In genomic region chr1:150214099-150214756, GRCh38 we compare ENCODE assay signal across 8 cellular contexts. TPM values are rescaled to one million over a fixed set of nuclear protein-coding genes. Genes with fewer than 3 reads are reported as not detected.
DNase-seq lines count a peak whose midpoint lies in the region; FAIRE-seq and TF ChIP-seq lines count a peak whose summit lies in the region.
"Not testable (repeated sequence)": the region's sequence is repeated elsewhere in the genome, so short reads cannot be mapped to it uniquely, and the experiment has no call there.

No MANE protein-coding gene starts in this region.

- H3K27ac ChIP-seq in HUES48 (ENCODE audit: low read depth, low read length) (peak overlapping the region; percentile 85), ascending aorta (peak overlapping the region; percentile 78 to 79), endothelial cell of umbilical vein (ENCODE audit: insufficient read depth, low read depth, low read length) (peak overlapping the region; percentile 27), keratinocyte (ENCODE audit: control insufficient read depth, insufficient read depth, low read length) (peak overlapping the region; percentile 62), stomach (peak overlapping the region in 4 of 5 donors; percentile 85 to 90 (median 86))
- not testable (repeated sequence) for H3K27ac ChIP-seq in neural progenitor cell

- not testable (repeated sequence) for DNase-seq in BJ (ENCODE audit: low read depth); T-helper 2 cell treated with Interferon-gamma antibody and Interleukin-4, amounts not matched to agents 5 μg/mL and 100 μg/mL, for 36 hours (ENCODE audit: low spot score); endothelial cell of umbilical vein (ENCODE audit: low read depth, low spot score); keratinocyte (ENCODE audit: low read depth, low spot score); stomach
- DNase-seq in ascending aorta (ENCODE audit: low spot score in 2 of 2), result peak in 1 of 2 donors; percentile 63
- peak; percentile 9 for DNase-seq in neural progenitor cell (ENCODE audit: low spot score)

- H3K9me3 Mint-ChIP-seq in T-helper 2 cell treated with Interferon-gamma antibody and Interleukin-4, amounts not matched to agents 5 μg/mL and 100 μg/mL, for 36 hours; neural progenitor cell: not testable (repeated sequence)

- peaks cover 57% of the 10 kb centered on the region for H3F3A ChIP-seq in neural progenitor cell (ENCODE audit: low read depth)

- H3K9me3 ChIP-seq in HUES48 (ENCODE audit: control insufficient read depth, insufficient read depth, low read length); ascending aorta; endothelial cell of umbilical vein (replicated peaks; ENCODE audit: control insufficient read depth, insufficient read depth, low read length); keratinocyte (ENCODE audit: control insufficient read depth, low read depth, low read length); neural progenitor cell (ENCODE audit: low read depth); stomach: not testable (repeated sequence)

- dilution Hi-C loops in endothelial cell of umbilical vein (cut with MboI; ENCODE audit: extremely low pct_ligation_motif_present, low sequenced_read_pairs); keratinocyte (cut with MboI; ENCODE audit: extremely low pct_ligation_motif_present, low sequenced_read_pairs): not testable (repeated sequence)

- H3K4me3 Mint-ChIP-seq in T-helper 2 cell treated with Interferon-gamma antibody and Interleukin-4, amounts not matched to agents 5 μg/mL and 100 μg/mL, for 36 hours, result peak overlapping the region; percentile 87
- H3K4me3 Mint-ChIP-seq in neural progenitor cell, result peak overlapping the region; percentile 83

- not testable (repeated sequence) for TF ChIP-seq POLR2A in endothelial cell of umbilical vein (IDR thresholded peaks at IDR 0.05; ENCODE audit: low read depth, low read length); stomach (IDR thresholded peaks at IDR 0.05)

- intact Hi-C loops in ascending aorta (cut with DNase I); endothelial cell of umbilical vein (cut with micrococcal nuclease); stomach (cut with DNase I; ENCODE audit: low total_unique reads): not testable (repeated sequence)

- peaks cover 14% of the 10 kb centered on the region for H3K4me1 Mint-ChIP-seq in T-helper 2 cell treated with Interferon-gamma antibody and Interleukin-4, amounts not matched to agents 5 μg/mL and 100 μg/mL, for 36 hours (ENCODE audit: low read depth)
- H3K4me1 Mint-ChIP-seq in neural progenitor cell, result peaks cover 16% of the 10 kb centered on the region

- peak overlapping the region; percentile 73 for H3K9ac ChIP-seq in HUES48 (ENCODE audit: low read depth, low read length)
- peak overlapping the region; percentile 79 for H3K9ac ChIP-seq in endothelial cell of umbilical vein (replicated peaks; ENCODE audit: extremely low read depth, insufficient read depth, low read length)
- peak overlapping the region; percentile 71 for H3K9ac ChIP-seq in keratinocyte (ENCODE audit: control insufficient read depth, extremely low read depth, insufficient read depth, low read length)
- not testable (repeated sequence) for H3K9ac ChIP-seq in neural progenitor cell

- H3K4me3 ChIP-seq in BJ (ENCODE audit: low read depth, low read length) (peak overlapping the region; percentile 39), HUES48 (ENCODE audit: low read depth, low read length) (peak overlapping the region; percentile 63), ascending aorta (peak overlapping the region; percentile 55 to 59), endothelial cell of umbilical vein (replicated peaks in 1 of 3; ENCODE audit: insufficient read depth in 1 of 3, low read depth in 1 of 3, low read length in 3 of 3) (peak overlapping the region; percentile 20 to 72 (median 38)), keratinocyte (ENCODE audit: control insufficient read depth in 2 of 3, extremely low read depth in 1 of 3, insufficient read depth in 2 of 3, low read depth in 1 of 3, low read length in 3 of 3) (peak overlapping the region in 2 of 3 experiments; percentile 36 to 63), neural progenitor cell (peak overlapping the region; percentile 53), stomach (peak overlapping the region; percentile 41 to 51 (median 46))

- not testable (repeated sequence) for BruUV-seq in endothelial cell of umbilical vein (replicated peaks; lab: Mats Ljungman, UMichigan)

- H3K4me1 ChIP-seq in HUES48 (ENCODE audit: control insufficient read depth, insufficient read depth, low read length); ascending aorta; endothelial cell of umbilical vein (ENCODE audit: control insufficient read depth, extremely low read depth, insufficient read depth, low read length); keratinocyte (ENCODE audit: control insufficient read depth, extremely low read depth, insufficient read depth, low read length); neural progenitor cell: not testable (repeated sequence)
- H3K4me1 ChIP-seq in stomach, result peaks cover 0 to 11% (median 6%) of the 10 kb centered on the region in 4 donors

- CTCF ChIA-PET in BJ (lab: Yijun Ruan, JAX) (interaction anchor here (0.6 to 1.0 kb wide), 2 partner anchors 42 to 105 kb away, joined by 3 read pairs; no protein-coding TSS in a partner anchor), endothelial cell of umbilical vein (lab: Charles Lee) (interaction anchor here (1.2 to 1.3 kb wide), 2 partner anchors 9 to 27 kb away, joined by 3 read pairs; no protein-coding TSS in a partner anchor)

- H3K79me2 ChIP-seq in endothelial cell of umbilical vein (ENCODE audit: control insufficient read depth, insufficient read depth, low read length); keratinocyte (ENCODE audit: control insufficient read depth, insufficient read depth, low read length); neural progenitor cell (ENCODE audit: low read depth): not testable (repeated sequence)

- H3K9me1 ChIP-seq in endothelial cell of umbilical vein (replicated peaks; ENCODE audit: control insufficient read depth, extremely low read depth, insufficient read depth, low read length); keratinocyte (ENCODE audit: control insufficient read depth, extremely low read depth, insufficient read depth, low read length): not testable (repeated sequence)

- TF ChIP-seq CTCF in BJ (IDR thresholded peaks at IDR 0.05; ENCODE audit: insufficient read depth, low read depth, low read length); ascending aorta (IDR thresholded peaks at IDR 0.05); endothelial cell of umbilical vein (IDR thresholded peaks at IDR 0.05; ENCODE audit: extremely low read depth in 1 of 2, insufficient read depth in 1 of 2, low read depth in 1 of 2, low read length in 2 of 2); keratinocyte (optimal IDR thresholded peaks at IDR 0.05 in 1 of 3, IDR thresholded peaks at IDR 0.05 in 1 of 3, conservative IDR thresholded peaks at IDR 0.05 in 1 of 3; ENCODE audit: extremely low read depth in 1 of 3, insufficient read depth in 2 of 3, low read length in 3 of 3); stomach (IDR thresholded peaks at IDR 0.05): not testable (repeated sequence)
- TF ChIP-seq CTCF in neural progenitor cell (IDR thresholded peaks at IDR 0.05), result peak; percentile 2

- TF ChIP-seq EP300 in stomach (IDR thresholded peaks at IDR 0.05), result not testable (repeated sequence)

- H3K27me3 Mint-ChIP-seq in T-helper 2 cell treated with Interferon-gamma antibody and Interleukin-4, amounts not matched to agents 5 μg/mL and 100 μg/mL, for 36 hours (ENCODE audit: low read depth); neural progenitor cell (ENCODE audit: insufficient read depth, low read depth): not testable (repeated sequence)

- not testable (repeated sequence) for FAIRE-seq in endothelial cell of umbilical vein (lab: Jason Lieb, UNC)
- peak; percentile 26 for FAIRE-seq in keratinocyte (lab: Jason Lieb, UNC)

- not testable (repeated sequence) for H3K36me3 ChIP-seq in BJ (ENCODE audit: control insufficient read depth, insufficient read depth, low read length); HUES48 (ENCODE audit: control insufficient read depth, insufficient read depth, low read length); ascending aorta; endothelial cell of umbilical vein (ENCODE audit: control insufficient read depth in 2 of 2, extremely low read depth in 1 of 2, insufficient read depth in 2 of 2, low read length in 2 of 2); keratinocyte (ENCODE audit: control insufficient read depth in 2 of 2, extremely low read depth in 1 of 2, insufficient read depth in 2 of 2, low read length in 2 of 2); neural progenitor cell; stomach

- peak overlapping the region; percentile 86 for H3K4me2 ChIP-seq in endothelial cell of umbilical vein (ENCODE audit: insufficient read depth, low read length)
- H3K4me2 ChIP-seq in keratinocyte (ENCODE audit: control insufficient read depth, extremely low read depth, insufficient read depth, low read depth, low read length), result peak overlapping the region; percentile 83
- peak overlapping the region; percentile 77 for H3K4me2 ChIP-seq in neural progenitor cell

- H3K27me3 ChIP-seq in BJ (ENCODE audit: control insufficient read depth, insufficient read depth, low read length); HUES48 (ENCODE audit: control insufficient read depth, insufficient read depth, low read length); ascending aorta; endothelial cell of umbilical vein (ENCODE audit: control insufficient read depth in 2 of 2, insufficient read depth in 2 of 2, low read length in 2 of 2); keratinocyte (ENCODE audit: control insufficient read depth, extremely low read depth, insufficient read depth, low read length); neural progenitor cell; stomach: not testable (repeated sequence)

- H2AFZ ChIP-seq in endothelial cell of umbilical vein (ENCODE audit: low read depth, low read length) (peak overlapping the region; percentile 65), keratinocyte (ENCODE audit: control insufficient read depth, low read length) (peak overlapping the region; percentile 95), neural progenitor cell (replicated peaks) (peak overlapping the region; percentile 83)

- 64 to 82% (median 75%) methylated on average over 10 to 18 of the region's 18 CpGs for WGBS in stomach, 5 donors

- peaks cover 10% of the 10 kb centered on the region for H3K36me3 Mint-ChIP-seq in T-helper 2 cell treated with Interferon-gamma antibody and Interleukin-4, amounts not matched to agents 5 μg/mL and 100 μg/mL, for 36 hours (ENCODE audit: low read depth)
- H3K36me3 Mint-ChIP-seq in neural progenitor cell, result not testable (repeated sequence)

- not testable (repeated sequence) for H4K20me1 ChIP-seq in endothelial cell of umbilical vein (replicated peaks; ENCODE audit: control insufficient read depth, extremely low read depth, insufficient read depth, low read length); keratinocyte (ENCODE audit: control insufficient read depth, extremely low read depth, insufficient read depth, low read length); neural progenitor cell (ENCODE audit: low read depth)

- H3K27ac Mint-ChIP-seq in T-helper 2 cell treated with Interferon-gamma antibody and Interleukin-4, amounts not matched to agents 5 μg/mL and 100 μg/mL, for 36 hours, result peak overlapping the region; percentile 95
- H3K27ac Mint-ChIP-seq in neural progenitor cell, result peak overlapping the region; percentile 25

- POLR2A ChIA-PET in BJ (lab: Charles Lee), result not testable (repeated sequence)
- POLR2A ChIA-PET in endothelial cell of umbilical vein (lab: Charles Lee), result interaction anchor here (0.7 kb wide), 1 partner anchor 28 kb away, joined by 4 read pairs; no protein-coding TSS in a partner anchor

RNA-seq across cellular contexts. Expression of gene ANP32E, which starts 21.7 kb away (rescaled TPM):
- polyA plus RNA-seq in BJ (2011; rRNA removed) (6.1 and 14.8 TPM in 2 replicates), endothelial cell of umbilical vein (3.9 and 6.8 TPM in 2 replicates), keratinocyte (6.1 to 18.9 TPM (median 9.2 TPM) in 3 replicates), stomach (10 to 100 TPM; 15.4 to 19.9 (median 19.5) TPM)
- 7.4 and 7.5 TPM in 2 replicates for polyA minus RNA-seq in BJ (2011; rRNA and poly(A)+ RNA removed)
- total RNA-seq in ascending aorta (8.9 TPM), endothelial cell of umbilical vein (53.4 and 57.9 TPM in 2 replicates), neural progenitor cell (ENCODE audit: low replicate concordance) (108 and 201 TPM in 2 replicates), stomach (10 to 100 TPM in 4 of 5 donors, 1 to 10 TPM in 1; 7.0 to 33.2 (median 15.2) TPM)
- 10.6 and 11.9 TPM in 2 replicates for polyA plus RNA-seq in endothelial cell of umbilical vein (2011; cell fraction: cytosol; rRNA removed)
- 3.5 and 7.1 TPM in 2 replicates for polyA plus RNA-seq in endothelial cell of umbilical vein (2011; cell fraction: nucleus; rRNA removed)
- 31.5 and 53.0 TPM in 2 replicates for polyA plus RNA-seq in endothelial cell of umbilical vein (2012)
- polyA minus RNA-seq in endothelial cell of umbilical vein (24.6 and 25.3 TPM in 2 replicates), keratinocyte (3.0 to 7.8 TPM (median 5.6 TPM) in 3 replicates)
- polyA minus RNA-seq in endothelial cell of umbilical vein (2011; cell fraction: cytosol; rRNA and poly(A)+ RNA removed), result 17.1 TPM
- polyA minus RNA-seq in endothelial cell of umbilical vein (2011; cell fraction: nucleus; rRNA and poly(A)+ RNA removed), result 5.6 and 6.0 TPM in 2 replicates
- polyA plus RNA-seq in keratinocyte (2011; ENCODE audit: low read depth), result 30.5 TPM
- 6.5 and 10.5 TPM in 2 replicates for polyA plus RNA-seq in keratinocyte (2011; cell fraction: cytosol; rRNA removed)
- 4.3 and 8.0 TPM in 2 replicates for polyA plus RNA-seq in keratinocyte (2011; cell fraction: nucleus; rRNA removed)
- 9.5 and 31.9 TPM in 2 replicates for polyA plus RNA-seq in keratinocyte (2012; ENCODE audit: low replicate concordance)
- 5.8 TPM for polyA minus RNA-seq in keratinocyte (2011; cell fraction: cytosol; rRNA and poly(A)+ RNA removed)
- 2.5 and 5.0 TPM in 2 replicates for polyA minus RNA-seq in keratinocyte (2011; cell fraction: nucleus; rRNA and poly(A)+ RNA removed)

RNA-seq across cellular contexts. Expression of gene CA14, which starts 43.3 kb away (rescaled TPM):
- polyA plus RNA-seq in BJ (2011; rRNA removed), result not detected in 2 replicates
- polyA minus RNA-seq in BJ (2011; rRNA and poly(A)+ RNA removed), result not detected in 2 replicates
- not detected for total RNA-seq in ascending aorta
- total RNA-seq in endothelial cell of umbilical vein, result not detected in 2 replicates
- polyA plus RNA-seq in endothelial cell of umbilical vein, result not detected in 2 replicates
- not detected in 2 replicates for polyA plus RNA-seq in endothelial cell of umbilical vein (2011; cell fraction: cytosol; rRNA removed)
- polyA plus RNA-seq in endothelial cell of umbilical vein (2011; cell fraction: nucleus; rRNA removed), result not detected in 2 replicates
- polyA plus RNA-seq in endothelial cell of umbilical vein (2012), result 0.24 and 0.37 TPM in 2 replicates
- polyA minus RNA-seq in endothelial cell of umbilical vein, result not detected in 2 replicates
- polyA minus RNA-seq in endothelial cell of umbilical vein (2011; cell fraction: cytosol; rRNA and poly(A)+ RNA removed), result not detected
- not detected in 2 replicates for polyA minus RNA-seq in endothelial cell of umbilical vein (2011; cell fraction: nucleus; rRNA and poly(A)+ RNA removed)
- 0.24 to 0.59 TPM (median 0.28 TPM) in 3 replicates for polyA plus RNA-seq in keratinocyte
- polyA plus RNA-seq in keratinocyte (2011; ENCODE audit: low read depth), result not detected
- polyA plus RNA-seq in keratinocyte (2011; cell fraction: cytosol; rRNA removed), result 0.52 and 0.55 TPM in 2 replicates
- 0.15 and 0.16 TPM in 2 replicates for polyA plus RNA-seq in keratinocyte (2011; cell fraction: nucleus; rRNA removed)
- polyA plus RNA-seq in keratinocyte (2012; ENCODE audit: low replicate concordance), result 0.54 and 0.71 TPM in 2 replicates
- 0.16 to 0.64 TPM in 2 of 3 replicates, not detected in the other for polyA minus RNA-seq in keratinocyte
- polyA minus RNA-seq in keratinocyte (2011; cell fraction: cytosol; rRNA and poly(A)+ RNA removed), result not detected
- polyA minus RNA-seq in keratinocyte (2011; cell fraction: nucleus; rRNA and poly(A)+ RNA removed), result not detected in 2 replicates
- total RNA-seq in neural progenitor cell (ENCODE audit: low replicate concordance), result 56.4 and 64.4 TPM in 2 replicates
- total RNA-seq in stomach, result 1 to 10 TPM in 2 of 5 donors, not detected in 3; 1.0 to 1.1 TPM
- 1 to 10 TPM in 1 of 3 donors, under 1 TPM in 1, not detected in 1; 0.68 to 1.4 TPM for polyA plus RNA-seq in stomach

RNA-seq across cellular contexts. Expression of gene APH1A, which starts 54.6 kb away (rescaled TPM):
- polyA plus RNA-seq in BJ (2011; rRNA removed) (156 and 172 TPM in 2 replicates), endothelial cell of umbilical vein (325 and 344 TPM in 2 replicates), keratinocyte (149 to 174 TPM (median 151 TPM) in 3 replicates), stomach (10 to 100 TPM; 87.8 to 95.1 (median 89.5) TPM)
- 76.5 and 125 TPM in 2 replicates for polyA minus RNA-seq in BJ (2011; rRNA and poly(A)+ RNA removed)
- total RNA-seq in ascending aorta (73.1 TPM), endothelial cell of umbilical vein (157 and 165 TPM in 2 replicates), neural progenitor cell (ENCODE audit: low replicate concordance) (63.0 and 118 TPM in 2 replicates), stomach (100 to 1,000 TPM in 1 of 5 donors, 10 to 100 TPM in 4; 25.8 to 120 (median 49.1) TPM)
- polyA plus RNA-seq in endothelial cell of umbilical vein (2011; cell fraction: cytosol; rRNA removed), result 185 and 203 TPM in 2 replicates
- 325 and 331 TPM in 2 replicates for polyA plus RNA-seq in endothelial cell of umbilical vein (2011; cell fraction: nucleus; rRNA removed)
- polyA plus RNA-seq in endothelial cell of umbilical vein (2012), result 105 and 122 TPM in 2 replicates
- polyA minus RNA-seq in endothelial cell of umbilical vein (287 and 355 TPM in 2 replicates), keratinocyte (155 to 195 TPM (median 163 TPM) in 3 replicates)
- polyA minus RNA-seq in endothelial cell of umbilical vein (2011; cell fraction: cytosol; rRNA and poly(A)+ RNA removed), result 76.3 TPM
- polyA minus RNA-seq in endothelial cell of umbilical vein (2011; cell fraction: nucleus; rRNA and poly(A)+ RNA removed), result 80.5 and 107 TPM in 2 replicates
- 20.1 TPM for polyA plus RNA-seq in keratinocyte (2011; ENCODE audit: low read depth)
- polyA plus RNA-seq in keratinocyte (2011; cell fraction: cytosol; rRNA removed), result 144 and 146 TPM in 2 replicates
- polyA plus RNA-seq in keratinocyte (2011; cell fraction: nucleus; rRNA removed), result 125 and 141 TPM in 2 replicates
- 101 and 107 TPM in 2 replicates for polyA plus RNA-seq in keratinocyte (2012; ENCODE audit: low replicate concordance)
- polyA minus RNA-seq in keratinocyte (2011; cell fraction: cytosol; rRNA and poly(A)+ RNA removed), result 147 TPM
- 44.3 and 54.5 TPM in 2 replicates for polyA minus RNA-seq in keratinocyte (2011; cell fraction: nucleus; rRNA and poly(A)+ RNA removed)

RNA-seq across cellular contexts. Expression of gene C1orf54, which starts 58.4 kb away (rescaled TPM):
- polyA plus RNA-seq in BJ (2011; rRNA removed), result 9.4 and 17.1 TPM in 2 replicates
- 1.5 and 1.9 TPM in 2 replicates for polyA minus RNA-seq in BJ (2011; rRNA and poly(A)+ RNA removed)
- 3.7 TPM for total RNA-seq in ascending aorta
- total RNA-seq in endothelial cell of umbilical vein, result 30.4 and 35.5 TPM in 2 replicates
- polyA plus RNA-seq in endothelial cell of umbilical vein, result 52.6 and 66.9 TPM in 2 replicates
- polyA plus RNA-seq in endothelial cell of umbilical vein (2011; cell fraction: cytosol; rRNA removed), result 61.4 and 81.5 TPM in 2 replicates
- polyA plus RNA-seq in endothelial cell of umbilical vein (2011; cell fraction: nucleus; rRNA removed), result 19.5 and 27.2 TPM in 2 replicates
- polyA plus RNA-seq in endothelial cell of umbilical vein (2012), result 31.0 and 41.3 TPM in 2 replicates
- 10.8 and 12.9 TPM in 2 replicates for polyA minus RNA-seq in endothelial cell of umbilical vein
- not detected for polyA minus RNA-seq in endothelial cell of umbilical vein (2011; cell fraction: cytosol; rRNA and poly(A)+ RNA removed)
- 4.7 and 7.4 TPM in 2 replicates for polyA minus RNA-seq in endothelial cell of umbilical vein (2011; cell fraction: nucleus; rRNA and poly(A)+ RNA removed)
- polyA plus RNA-seq in keratinocyte, result 0.94 to 2.0 TPM (median 1.4 TPM) in 3 replicates
- 13.5 TPM for polyA plus RNA-seq in keratinocyte (2011; ENCODE audit: low read depth)
- 1.1 and 1.4 TPM in 2 replicates for polyA plus RNA-seq in keratinocyte (2011; cell fraction: cytosol; rRNA removed)
- polyA plus RNA-seq in keratinocyte (2011; cell fraction: nucleus; rRNA removed), result 3.9 and 6.3 TPM in 2 replicates
- 1.3 and 7.0 TPM in 2 replicates for polyA plus RNA-seq in keratinocyte (2012; ENCODE audit: low replicate concordance)
- 0.99 to 1.9 TPM in 2 of 3 replicates, not detected in the other for polyA minus RNA-seq in keratinocyte
- not detected for polyA minus RNA-seq in keratinocyte (2011; cell fraction: cytosol; rRNA and poly(A)+ RNA removed)
- polyA minus RNA-seq in keratinocyte (2011; cell fraction: nucleus; rRNA and poly(A)+ RNA removed), result 0.74 and 1.3 TPM in 2 replicates
- 19.7 and 26.7 TPM in 2 replicates for total RNA-seq in neural progenitor cell (ENCODE audit: low replicate concordance)
- 10 to 100 TPM in 1 of 5 donors, under 1 TPM in 1, not detected in 3; 0.43 to 40.8 TPM for total RNA-seq in stomach
- polyA plus RNA-seq in stomach, result 10 to 100 TPM in 1 of 3 donors, 1 to 10 TPM in 2; 7.5 to 17.7 (median 8.7) TPM

Comparison
In these comparisons a context has a peak if more than half of its experiments do, and no peak if none do; other contexts are left out.
1. RNA of gene CA14, which starts 43.3 kb away (total RNA-seq): 56.4 to 64.4 TPM in neural progenitor cell; not detected in ascending aorta (single experiment), not detected in endothelial cell of umbilical vein and 1.0 to 1.1 TPM in stomach; every median in the first group is over 10 times any median in the second.
2. Peak in every context shown above with its lines, with median percentiles within 50 percentile points of each other: H3K4me3 ChIP-seq, H2AFZ ChIP-seq and H3K4me2 ChIP-seq.